8 cellular contexts compared by ENCODE assay signal in the genomic region with DNA sequence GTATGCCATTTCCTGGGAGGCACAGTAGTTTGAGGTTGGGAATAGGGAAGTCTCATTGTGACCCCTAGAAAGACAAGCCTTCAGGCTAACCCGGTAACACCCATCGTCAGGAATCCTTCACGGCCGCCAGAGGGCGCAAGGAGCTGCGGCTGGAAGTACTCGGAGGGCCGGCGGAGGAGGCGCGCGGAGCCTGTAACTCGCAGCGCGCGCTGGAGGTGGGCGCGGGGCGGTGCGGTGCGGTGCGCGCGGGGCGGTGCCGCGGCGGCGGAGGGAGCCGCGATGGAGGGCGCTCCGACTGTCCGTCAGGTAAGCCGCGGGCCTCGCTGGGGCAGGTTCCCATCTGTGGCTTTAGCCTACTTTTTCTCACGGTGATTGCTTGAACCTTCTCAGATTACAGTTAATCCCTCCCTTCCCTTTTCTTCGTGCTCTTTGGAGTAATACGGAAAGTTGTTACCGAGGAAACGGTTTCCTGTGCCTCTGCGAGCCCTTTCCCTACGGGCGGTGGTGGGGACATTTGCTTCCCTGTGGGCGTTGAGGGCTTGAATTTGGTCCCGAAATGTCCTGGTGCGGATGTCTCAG. TPM values are rescaled to one million over a fixed set of nuclear protein-coding genes. Genes with fewer than 3 reads are reported as not detected.
DNase-seq lines count a peak whose midpoint lies in the region; ATAC-seq and TF ChIP-seq lines count a peak whose summit lies in the region.

A gene (plus strand): TSS at position 158 of the 579 bp plus-strand sequence. CDS start 122 bp downstream, at position 280.

- H3K79me2 ChIP-seq in hepatocyte: no peaks in the 10 kb centered on the region

- H3K9me3 ChIP-seq in ascending aorta (no peaks in the 10 kb centered on the region), hepatocyte (ENCODE audit: low read depth) (no peaks in the 10 kb centered on the region)

- H3K27ac ChIP-seq in ascending aorta (peak within 1 kb of the TSS; percentile 45 to 70), hepatocyte (no peak within 1 kb of the TSS)

- H2AFZ ChIP-seq in hepatocyte: peak within 1 kb of the TSS; percentile 93

- H3K36me3 ChIP-seq in ascending aorta (no peaks in the 10 kb centered on the region), hepatocyte (replicated peaks; ENCODE audit: insufficient read depth, low read depth) (no peaks in the 10 kb centered on the region)

- no peaks in the 10 kb centered on the region for H3K9me2 ChIP-seq in hepatocyte (replicated peaks; ENCODE audit: insufficient read depth)

- no peaks in the 10 kb centered on the region for H3K27me3 ChIP-seq in ascending aorta
- H3K27me3 ChIP-seq in hepatocyte: no peaks in the 10 kb centered on the region

- H3K4me1 ChIP-seq in ascending aorta (peaks cover 0 to 3% of the 10 kb centered on the region in 2 donors), hepatocyte (ENCODE audit: insufficient read depth) (no peaks in the 10 kb centered on the region)

- peak within 1 kb of the TSS; percentile 65 to 71 for H3K4me3 ChIP-seq in ascending aorta
- peak within 1 kb of the TSS; percentile 69 for H3K4me3 ChIP-seq in hepatocyte

- peak; percentile 18 to 65 for DNase-seq in NCI-H187 (lab: John Stamatoyannopoulos, UW)
- peak; percentile 72 to 92 (median 78) for DNase-seq in T-helper 2 cell
- DNase-seq in ascending aorta (ENCODE audit: low spot score in 2 of 2): peak; percentile 32 to 92
- DNase-seq in hepatocyte (ENCODE audit: low spot score): peak; percentile 95
- peak; percentile 74 for DNase-seq in renal cortical epithelial cell (ENCODE audit: low read depth)
- no peak for DNase-seq in cortex of kidney (lab: John Stamatoyannopoulos, UW)

- TF ChIP-seq CTCF in ascending aorta (IDR thresholded peaks at IDR 0.05) (peak; percentile 75 to 83 (median 80)), hepatocyte (IDR thresholded peaks at IDR 0.05; ENCODE audit: poor library complexity) (peak; percentile 92)

- H3K4me2 ChIP-seq in hepatocyte: peak within 1 kb of the TSS; percentile 92

- no peaks in the 10 kb centered on the region for H4K20me1 ChIP-seq in hepatocyte (ENCODE audit: insufficient read depth, poor library complexity, severe bottlenecking)

- 2% methylated on average over 47 of the region's 48 CpGs for WGBS in hepatocyte (ENCODE audit: low lambda C conversion rate, missing lambda C conversion rate)

- intact Hi-C loops in ascending aorta (cut with DNase I): loop anchor here (1.0 to 10.0 kb wide), 6 partner anchors 75 to 1974 kb away; a partner anchor contains a TSS

- ATAC-seq in GM18502 (IDR thresholded peaks at IDR 0.05; ENCODE audit: poor library complexity, unreplicated experiment) (peak; percentile 96), HG02973 (IDR thresholded peaks at IDR 0.05; ENCODE audit: unreplicated experiment) (peak; percentile 91)

RNA-seq across cellular contexts. Expression of the gene that starts here (rescaled TPM):
- total RNA-seq in ascending aorta: 0.21 TPM
- total RNA-seq in hepatocyte: 2.8 TPM in 2 replicates
- polyA plus RNA-seq in hepatocyte: 0.57 and 0.97 TPM in 2 replicates
- 3.0 and 11.8 TPM in 2 replicates for total RNA-seq in renal cortical epithelial cell

Comparison
In these comparisons a context has a peak if more than half of its experiments do, and no peak if none do; other contexts are left out.
1. Peak in DNase-seq, H3K4me3 ChIP-seq and H3K27ac ChIP-seq in ascending aorta; RNA of the gene not detected or under 1 TPM.